In the genomic region with DNA sequence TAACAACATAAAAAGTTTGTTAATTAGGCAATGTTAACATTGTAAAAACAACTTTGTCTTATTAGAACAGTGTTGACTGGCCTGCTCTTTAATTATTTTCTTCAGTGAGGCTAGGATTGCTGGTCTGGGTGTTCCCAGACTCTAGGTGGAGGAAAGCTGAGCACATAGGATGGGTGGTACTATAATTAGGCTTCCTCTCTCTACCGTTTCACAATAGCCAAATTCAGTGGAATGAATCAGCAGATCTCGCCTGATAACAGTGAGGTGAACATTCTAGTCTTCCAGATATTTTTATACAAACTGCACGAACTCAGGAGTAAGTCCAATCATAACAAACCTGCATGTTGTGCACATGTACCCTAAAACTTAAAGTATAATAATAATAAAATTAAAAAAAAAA, we compare ENCODE assay signal across 13 cellular contexts. TPM values are rescaled to one million over a fixed set of nuclear protein-coding genes. Genes with fewer than 3 reads are reported as not detected.
DNase-seq lines count a peak whose midpoint lies in the region; ATAC-seq and TF ChIP-seq lines count a peak whose summit lies in the region.
"Had no signal": no experiment of that assay in that cellular context is flagged by ENCODE, and none has a peak within 500 bp of the region (broad histone marks: within the 10 kb centered on the region; RNA-seq: fewer than 3 reads in every experiment).

No MANE protein-coding gene starts in this region.

- H3K4me1 Mint-ChIP-seq in activated naive CD4-positive, alpha-beta T cell treated with anti-CD3 and anti-CD28 coated beads for 36 hours (ENCODE audit: low read depth): peaks cover 6% of the 10 kb centered on the region
- peaks cover 15% of the 10 kb centered on the region for H3K4me1 Mint-ChIP-seq in activated T-helper 1 cell treated with anti-CD3 and anti-CD28 coated beads, Interleukin-12 subunit alpha, Interleukin-12 subunit beta, Interleukin-2, Interleukin-4 antibody, amounts not matched to agents 30 ng/mL and 10 ng/mL and 1 ng/mL, durations not matched to agents 14 hours and 24 hours and 36 hours (ENCODE audit: low read depth)

- in situ Hi-C loops in HAP-1 (cut with MboI; ENCODE audit: low sequenced_read_pairs): no loop called here

- H3K9me3 ChIP-seq in HAP-1: no peaks in the 10 kb centered on the region
- H3K9me3 ChIP-seq: adrenal gland, tibial nerve had no signal

- DNase-seq in GM03348 (ENCODE audit: low spot score): peak; percentile 63
- DNase-seq in NCI-H460 (ENCODE audit: extremely low read depth, low read depth): peak; percentile 69
- peak; percentile 35 to 78 for DNase-seq in cardiac fibroblast (ENCODE audit: low read depth in 2 of 2)
- DNase-seq in non-pigmented ciliary epithelial cell (ENCODE audit: low read depth): peak; percentile 34
- no peak for DNase-seq in activated naive CD4-positive, alpha-beta T cell treated with anti-CD3 and anti-CD28 coated beads for 36 hours
- DNase-seq in activated T-helper 1 cell treated with anti-CD3 and anti-CD28 coated beads, Interleukin-12 subunit alpha, Interleukin-12 subunit beta, Interleukin-2, Interleukin-4 antibody, amounts not matched to agents 30 ng/mL and 10 ng/mL and 1 ng/mL, durations not matched to agents 14 hours and 24 hours and 36 hours (ENCODE audit: low spot score): no peak
- DNase-seq in HAP-1 (ENCODE audit: low spot score in 2 of 2): no peak
- DNase-seq: adrenal gland, left cardiac atrium, NCI-H524, T-helper 17 cell had no signal

- no peak overlapping the region for H3K4me3 ChIP-seq in cardiac fibroblast (replicated peaks in 1 of 2; ENCODE audit: low read depth in 2 of 2, low read length in 2 of 2)
- H3K4me3 ChIP-seq in HAP-1: no peak overlapping the region
- H3K4me3 ChIP-seq: adrenal gland, tibial nerve had no signal

- no peaks in the 10 kb centered on the region for H3K36me3 ChIP-seq in HAP-1 (replicated peaks)
- H3K36me3 ChIP-seq: adrenal gland, tibial nerve had no signal

- no peak for TF ChIP-seq CTCF in cardiac fibroblast (IDR thresholded peaks at IDR 0.05; ENCODE audit: low read depth, low read length)

- no peaks in the 10 kb centered on the region for H3K27me3 Mint-ChIP-seq in activated naive CD4-positive, alpha-beta T cell treated with anti-CD3 and anti-CD28 coated beads for 36 hours (ENCODE audit: low read depth)
- H3K27me3 Mint-ChIP-seq in activated T-helper 1 cell treated with anti-CD3 and anti-CD28 coated beads, Interleukin-12 subunit alpha, Interleukin-12 subunit beta, Interleukin-2, Interleukin-4 antibody, amounts not matched to agents 30 ng/mL and 10 ng/mL and 1 ng/mL, durations not matched to agents 14 hours and 24 hours and 36 hours (ENCODE audit: insufficient read depth): peaks cover 17% of the 10 kb centered on the region
- H3K27me3 Mint-ChIP-seq: T-helper 17 cell had no signal

- CTCF ChIA-PET in activated naive CD4-positive, alpha-beta T cell treated with anti-CD3 and anti-CD28 coated beads for 36 hours (lab: Charles Lee): interaction anchor here (0.6 to 0.7 kb wide), 2 partner anchors 78 to 138 kb away, joined by 4 to 5 read pairs; no protein-coding TSS in a partner anchor

- no peaks in the 10 kb centered on the region for H3K9me3 Mint-ChIP-seq in activated naive CD4-positive, alpha-beta T cell treated with anti-CD3 and anti-CD28 coated beads for 36 hours
- peaks cover 3% of the 10 kb centered on the region for H3K9me3 Mint-ChIP-seq in activated T-helper 1 cell treated with anti-CD3 and anti-CD28 coated beads, Interleukin-12 subunit alpha, Interleukin-12 subunit beta, Interleukin-2, Interleukin-4 antibody, amounts not matched to agents 30 ng/mL and 10 ng/mL and 1 ng/mL, durations not matched to agents 14 hours and 24 hours and 36 hours

- no peaks in the 10 kb centered on the region for H3K36me3 Mint-ChIP-seq in activated naive CD4-positive, alpha-beta T cell treated with anti-CD3 and anti-CD28 coated beads for 36 hours (ENCODE audit: low read depth)
- peaks cover 2% of the 10 kb centered on the region for H3K36me3 Mint-ChIP-seq in activated T-helper 1 cell treated with anti-CD3 and anti-CD28 coated beads, Interleukin-12 subunit alpha, Interleukin-12 subunit beta, Interleukin-2, Interleukin-4 antibody, amounts not matched to agents 30 ng/mL and 10 ng/mL and 1 ng/mL, durations not matched to agents 14 hours and 24 hours and 36 hours (ENCODE audit: low read depth)

- no peaks in the 10 kb centered on the region for H3K27me3 ChIP-seq in HAP-1 (ENCODE audit: low read depth)
- H3K27me3 ChIP-seq: adrenal gland, tibial nerve had no signal

- intact Hi-C loops in activated naive CD4-positive, alpha-beta T cell treated with anti-CD3 and anti-CD28 coated beads for 36 hours (cut with micrococcal nuclease): loop anchor here (10.0 kb wide), 1 partner anchor 255 kb away; no protein-coding TSS in a partner anchor
- intact Hi-C loops in activated T-helper 1 cell treated with anti-CD3 and anti-CD28 coated beads, Interleukin-12 subunit alpha, Interleukin-12 subunit beta, Interleukin-2, Interleukin-4 antibody, amounts not matched to agents 30 ng/mL and 10 ng/mL and 1 ng/mL, durations not matched to agents 14 hours and 24 hours and 36 hours (cut with micrococcal nuclease): no loop called here

- H3K27ac Mint-ChIP-seq in activated naive CD4-positive, alpha-beta T cell treated with anti-CD3 and anti-CD28 coated beads for 36 hours: no peak overlapping the region
- no peak overlapping the region for H3K27ac Mint-ChIP-seq in activated T-helper 1 cell treated with anti-CD3 and anti-CD28 coated beads, Interleukin-12 subunit alpha, Interleukin-12 subunit beta, Interleukin-2, Interleukin-4 antibody, amounts not matched to agents 30 ng/mL and 10 ng/mL and 1 ng/mL, durations not matched to agents 14 hours and 24 hours and 36 hours
- H3K27ac Mint-ChIP-seq: T-helper 17 cell had no signal

- no peak for ATAC-seq in GM18520 (IDR thresholded peaks at IDR 0.05; ENCODE audit: unreplicated experiment)
- ATAC-seq: T-helper 17 cell had no signal

- H3K4me1 ChIP-seq in HAP-1: peaks cover 5% of the 10 kb centered on the region; the same call in 1 of the 2 replicates

- no peak overlapping the region for H3K4me3 Mint-ChIP-seq in activated naive CD4-positive, alpha-beta T cell treated with anti-CD3 and anti-CD28 coated beads for 36 hours
- H3K4me3 Mint-ChIP-seq in activated T-helper 1 cell treated with anti-CD3 and anti-CD28 coated beads, Interleukin-12 subunit alpha, Interleukin-12 subunit beta, Interleukin-2, Interleukin-4 antibody, amounts not matched to agents 30 ng/mL and 10 ng/mL and 1 ng/mL, durations not matched to agents 14 hours and 24 hours and 36 hours: no peak overlapping the region
- H3K4me3 Mint-ChIP-seq: T-helper 17 cell had no signal

RNA-seq across cellular contexts. Expression of gene PTGDR, which starts 11.9 kb away (rescaled TPM):
- not detected in 2 replicates for total RNA-seq in NCI-H460 (2014; rRNA removed; shearing (Covaris generic))
- polyA plus RNA-seq in NCI-H460 (2014; cell fraction: nucleus; rRNA removed): 0.10 TPM in 1 of 2 replicates, not detected in the other
- not detected for total RNA-seq in activated naive CD4-positive, alpha-beta T cell treated with anti-CD3 and anti-CD28 coated beads for 36 hours
- total RNA-seq in activated T-helper 1 cell treated with anti-CD3 and anti-CD28 coated beads, Interleukin-12 subunit alpha, Interleukin-12 subunit beta, Interleukin-2, Interleukin-4 antibody, amounts not matched to agents 30 ng/mL and 10 ng/mL and 1 ng/mL, durations not matched to agents 14 hours and 24 hours and 36 hours: not detected in 2 replicates

RNA-seq across cellular contexts. Expression of gene PTGER2, which starts 34.7 kb away (rescaled TPM):
- total RNA-seq in NCI-H460 (2014; rRNA removed; shearing (Covaris generic)): 0.29 and 0.42 TPM in 2 replicates
- polyA plus RNA-seq in NCI-H460 (2014; cell fraction: nucleus; rRNA removed): 0.28 and 0.55 TPM in 2 replicates
- 1 to 10 TPM in 1 of 2 experiments, under 1 TPM in 1; 0.67 to 1.2 TPM for total RNA-seq in activated naive CD4-positive, alpha-beta T cell treated with anti-CD3 and anti-CD28 coated beads for 36 hours
- 67.4 and 67.9 TPM in 2 replicates for total RNA-seq in activated T-helper 1 cell treated with anti-CD3 and anti-CD28 coated beads, Interleukin-12 subunit alpha, Interleukin-12 subunit beta, Interleukin-2, Interleukin-4 antibody, amounts not matched to agents 30 ng/mL and 10 ng/mL and 1 ng/mL, durations not matched to agents 14 hours and 24 hours and 36 hours

Comparison
In these comparisons a context has a peak if more than half of its experiments do, and no peak if none do; other contexts are left out.
1. DNase-seq: peak in GM03348 (single experiment), NCI-H460 (single experiment), cardiac fibroblast (2 of 2) and non-pigmented ciliary epithelial cell (single experiment); none in activated naive CD4-positive, alpha-beta T cell treated with anti-CD3 and anti-CD28 coated beads for 36 hours (single experiment), activated T-helper 1 cell treated with anti-CD3 and anti-CD28 coated beads, Interleukin-12 subunit alpha, Interleukin-12 subunit beta, Interleukin-2, Interleukin-4 antibody, amounts not matched to agents 30 ng/mL and 10 ng/mL and 1 ng/mL, durations not matched to agents 14 hours and 24 hours and 36 hours (single experiment) and HAP-1 (0 of 2).
2. RNA of gene PTGER2, which starts 34.7 kb away (total RNA-seq): 67.4 to 67.9 TPM in activated T-helper 1 cell treated with anti-CD3 and anti-CD28 coated beads, Interleukin-12 subunit alpha, Interleukin-12 subunit beta, Interleukin-2, Interleukin-4 antibody, amounts not matched to agents 30 ng/mL and 10 ng/mL and 1 ng/mL, durations not matched to agents 14 hours and 24 hours and 36 hours; 0.67 to 1.2 TPM in activated naive CD4-positive, alpha-beta T cell treated with anti-CD3 and anti-CD28 coated beads for 36 hours and 0.29 to 0.42 TPM in NCI-H460; every median in the first group is over 10 times any median in the second.